In genomic region chr1:63124666-63125191, GRCh38 we compare ENCODE assay signal across 9 cellular contexts.
DNase-seq lines count a peak whose midpoint lies in the region; ATAC-seq, FAIRE-seq and TF ChIP-seq lines count a peak whose summit lies in the region.
"Had no signal": no experiment of that assay in that cellular context is flagged by ENCODE, and none has a peak within 500 bp of the region (broad histone marks: within the 10 kb centered on the region; RNA-seq: fewer than 3 reads in every experiment).

No MANE protein-coding gene starts in this region.

- H3K4me3 Mint-ChIP-seq in CD14-positive monocyte, result no peak overlapping the region

- no peak for TF ChIP-seq CTCF in CD14-positive monocyte (IDR thresholded peaks at IDR 0.05)

- peaks cover 11% of the 10 kb centered on the region for H3K4me1 Mint-ChIP-seq in CD14-positive monocyte

- no peaks in the 10 kb centered on the region for H3K36me3 Mint-ChIP-seq in CD14-positive monocyte

- ATAC-seq in GM21381 (IDR thresholded peaks at IDR 0.05; ENCODE audit: unreplicated experiment), result peak; percentile 78
- ATAC-seq in HG03521 (IDR thresholded peaks at IDR 0.05; ENCODE audit: unreplicated experiment), result peak; percentile 67
- no peak for ATAC-seq in stimulated activated naive CD8-positive, alpha-beta T cell treated with anti-CD3 and anti-CD28 coated beads, Interleukin-15, Interleukin-2, amounts not matched to agents 100 U/mL and 50 U/mL, for 24 hours

- intact Hi-C loops in CD14-positive monocyte (cut with micrococcal nuclease), result no loop called here

- DNase-seq in AG08396 (ENCODE audit: low spot score) (peak; percentile 38), epidermal melanocyte (ENCODE audit: insufficient read length, low spot score) (peak; percentile 50), urothelium cell line (ENCODE audit: low spot score) (peak; percentile 39), CD14-positive monocyte (ENCODE audit: low spot score) (no peak), erythroblast (lab: John Stamatoyannopoulos, UW) (no peak)
- no peak for DNase-seq in stimulated activated naive CD8-positive, alpha-beta T cell treated with anti-CD3 and anti-CD28 coated beads, Interleukin-15, Interleukin-2, amounts not matched to agents 100 U/mL and 50 U/mL, for 24 hours
- DNase-seq: DND-41 had no signal

- no peak overlapping the region for H3K27ac Mint-ChIP-seq in CD14-positive monocyte

- no peak for TF ChIP-seq POLR2A in erythroblast (IDR thresholded peaks at IDR 0.05; ENCODE audit: low read length)

- FAIRE-seq in urothelium cell line (lab: Jason Lieb, UNC), result no peak

- H3K27me3 Mint-ChIP-seq in CD14-positive monocyte (ENCODE audit: low read depth in 3 of 3), result no peaks in the 10 kb centered on the region

- no peaks in the 10 kb centered on the region for H3K9me3 Mint-ChIP-seq in CD14-positive monocyte

Comparison
In these comparisons a context has a peak if more than half of its experiments do, and no peak if none do; other contexts are left out.
1. DNase-seq: peak in AG08396 (single experiment), epidermal melanocyte (single experiment) and urothelium cell line (single experiment); none in CD14-positive monocyte (single experiment), erythroblast (0 of 2) and stimulated activated naive CD8-positive, alpha-beta T cell treated with anti-CD3 and anti-CD28 coated beads, Interleukin-15, Interleukin-2, amounts not matched to agents 100 U/mL and 50 U/mL, for 24 hours (single experiment).